In genomic region chr9:72823971-72824370, GRCh38 we compare ENCODE assay signal across 1 cellular context.
TF ChIP-seq lines count a peak whose summit lies in the region.

No MANE protein-coding gene starts in this region.

TF ChIP-seq in H1, 55 proteins besides CTCF, POLR2A, EP300 and RAD21:
- no peak for TF ChIP-seq SUZ12 (IDR thresholded peaks at IDR 0.05; ENCODE audit: low read length)
- no peak for TF ChIP-seq RFX5 (IDR thresholded peaks at IDR 0.05; ENCODE audit: borderline replicate concordance, low read depth, low read length)
- no peak for TF ChIP-seq KDM5A (IDR thresholded peaks at IDR 0.05; ENCODE audit: low read length)
- no peak for TF ChIP-seq CHD2 (IDR thresholded peaks at IDR 0.05; ENCODE audit: low read length)
- TF ChIP-seq KDM4A (IDR thresholded peaks at IDR 0.05; ENCODE audit: low read depth, low read length, severe bottlenecking) = no peak
- no peak for TF ChIP-seq YY1 (IDR thresholded peaks at IDR 0.05; ENCODE audit: low read depth, low read length)
- no peak for TF ChIP-seq CREB1 (IDR thresholded peaks at IDR 0.05)
- TF ChIP-seq SRF (IDR thresholded peaks at IDR 0.05; ENCODE audit: low read depth, low read length) = no peak
- TF ChIP-seq CHD1 (IDR thresholded peaks at IDR 0.05; ENCODE audit: low read depth, low read length) = no peak
